Comparison of ENCODE assay signal across 20 cellular contexts in genomic region chr4:41320278-41320677, GRCh38.
DNase-seq lines count a peak whose midpoint lies in the region; ATAC-seq, FAIRE-seq and TF ChIP-seq lines count a peak whose summit lies in the region.
"Had no signal": no experiment of that assay in that cellular context is flagged by ENCODE, and none has a peak within 500 bp of the region (broad histone marks: within the 10 kb centered on the region; RNA-seq: fewer than 3 reads in every experiment).

No MANE protein-coding gene starts in this region.

- 48% methylated on average over 1 of the region's 1 CpG for WGBS in A549 (ENCODE audit: missing lambda C conversion rate)
- 59% methylated on average over 1 of the region's 1 CpG for WGBS in prostate gland

- CTCF ChIA-PET in A549 (lab: Yijun Ruan, JAX) (interaction anchor here (0.9 to 2.3 kb wide), 4 partner anchors 14 to 39 kb away, joined by 3 to 9 read pairs (median 5); no protein-coding TSS in a partner anchor), HEK293 (lab: Yijun Ruan, JAX) (no interaction called here), PC-9 (lab: Charles Lee) (interaction anchor here (0.6 to 1.4 kb wide), 2 partner anchors 39 to 188 kb away, joined by 3 read pairs; no protein-coding TSS in a partner anchor)
- CTCF ChIA-PET in activated CD4-positive, alpha-beta memory T cell treated with anti-CD3 and anti-CD28 coated beads, Interleukin-2, amount 10 ng/mL, durations not matched to agents 7 days and 5 days (lab: Charles Lee), result no interaction called here

- ATAC-seq in A549, result no peak
- ATAC-seq in GM21381 (IDR thresholded peaks at IDR 0.05; ENCODE audit: unreplicated experiment), result no peak
- ATAC-seq in GM21529 (IDR thresholded peaks at IDR 0.05; ENCODE audit: unreplicated experiment), result no peak
- ATAC-seq: T-cell had no signal

- no peak for DNase-seq in A549 (ENCODE audit: low read depth in 1 of 2, low spot score in 1 of 2)
- DNase-seq in PC-9, result peak; percentile 5 to 95
- no peak for DNase-seq in prostate gland (ENCODE audit: low spot score)
- DNase-seq in activated CD4-positive, alpha-beta memory T cell treated with anti-CD3 and anti-CD28 coated beads, Interleukin-2, amount 10 ng/mL, durations not matched to agents 7 days and 5 days, result no peak
- DNase-seq in vagina (ENCODE audit: extremely low spot score in 2 of 2), result no peak
- DNase-seq: ACHN, AML-193, Kasumi-1, NCI-H1105, NCI-H2081 treated with DMSO at 0.1 percent for 48 hours, T-cell had no signal

- no peaks in the 10 kb centered on the region for H3K79me2 ChIP-seq in PC-9 (ENCODE audit: low read depth)

- H3K36me3 ChIP-seq in HEK293 (ENCODE audit: control insufficient read depth in 2 of 2, insufficient read depth in 1 of 2, low read length in 2 of 2), result no peaks in the 10 kb centered on the region
- H3K36me3 ChIP-seq in PC-9 (ENCODE audit: low read depth), result no peaks in the 10 kb centered on the region
- H3K36me3 ChIP-seq in prostate gland, result no peaks in the 10 kb centered on the region
- H3K36me3 ChIP-seq in vagina, result no peaks in the 10 kb centered on the region

- no peaks in the 10 kb centered on the region for H3K9me2 ChIP-seq in PC-9 (ENCODE audit: insufficient read depth)

- TF ChIP-seq RAD21 in A549 (conservative IDR thresholded peaks at IDR 0.05 in 1 of 2, IDR thresholded peaks at IDR 0.05 in 1 of 2), result no peak

- H3K27me3 ChIP-seq in PC-9 (ENCODE audit: insufficient read depth, low read depth) (no peaks in the 10 kb centered on the region), prostate gland (replicated peaks; ENCODE audit: insufficient read depth) (no peaks in the 10 kb centered on the region), vagina (no peaks in the 10 kb centered on the region)

- H3K36me3 Mint-ChIP-seq in activated CD4-positive, alpha-beta memory T cell treated with anti-CD3 and anti-CD28 coated beads, Interleukin-2, amount 10 ng/mL, durations not matched to agents 7 days and 5 days (ENCODE audit: low read depth), result no peaks in the 10 kb centered on the region
- H3K36me3 Mint-ChIP-seq: CD14-positive monocyte, IgD-negative memory B cell, T-cell had no signal

- H3K4me1 ChIP-seq in A549, result peaks cover 32% of the 10 kb centered on the region
- H3K4me1 ChIP-seq in HEK293 (ENCODE audit: control insufficient read depth, insufficient read depth, low read length), result no peaks in the 10 kb centered on the region
- peaks cover 74% of the 10 kb centered on the region for H3K4me1 ChIP-seq in PC-9 (replicated peaks; ENCODE audit: insufficient read depth)
- peaks cover 6% of the 10 kb centered on the region for H3K4me1 ChIP-seq in prostate gland (replicated peaks)
- H3K4me1 ChIP-seq in vagina, result no peaks in the 10 kb centered on the region

- TF ChIP-seq POLR2A in A549 (IDR thresholded peaks at IDR 0.05; ENCODE audit: low read length) (no peak), prostate gland (IDR thresholded peaks at IDR 0.05) (no peak), vagina (IDR thresholded peaks at IDR 0.05) (no peak)

- TF ChIP-seq CTCF in A549 (IDR thresholded peaks at IDR 0.05) (no peak), HEK293 (tag by site-specific recombination; IDR thresholded peaks at IDR 0.05) (no peak), PC-9 (conservative IDR thresholded peaks at IDR 0.05) (no peak), prostate gland (IDR thresholded peaks at IDR 0.05) (no peak), vagina (IDR thresholded peaks at IDR 0.05) (no peak)

- H3K4me3 Mint-ChIP-seq in activated CD4-positive, alpha-beta memory T cell treated with anti-CD3 and anti-CD28 coated beads, Interleukin-2, amount 10 ng/mL, durations not matched to agents 7 days and 5 days, result no peak overlapping the region
- H3K4me3 Mint-ChIP-seq: CD14-positive monocyte, T-cell had no signal

- no peaks in the 10 kb centered on the region for H3K27me3 Mint-ChIP-seq in activated CD4-positive, alpha-beta memory T cell treated with anti-CD3 and anti-CD28 coated beads, Interleukin-2, amount 10 ng/mL, durations not matched to agents 7 days and 5 days

- H3K9me3 Mint-ChIP-seq in activated CD4-positive, alpha-beta memory T cell treated with anti-CD3 and anti-CD28 coated beads, Interleukin-2, amount 10 ng/mL, durations not matched to agents 7 days and 5 days, result no peaks in the 10 kb centered on the region

- no peak for TF ChIP-seq EP300 in A549 (IDR thresholded peaks at IDR 0.05)

- peak overlapping the region; percentile 70 for H3K4me2 ChIP-seq in A549
- H3K4me2 ChIP-seq in PC-9, result peak overlapping the region; percentile 67

- no TSS peak for BruUV-seq in PC-9 (replicated peaks; lab: Mats Ljungman, UMichigan)

- H4K20me1 ChIP-seq in PC-9 (ENCODE audit: insufficient read depth), result no peaks in the 10 kb centered on the region

- H3K9me3 ChIP-seq in A549 (peaks cover 11% of the 10 kb centered on the region; the same call in 1 of the 3 replicates), HEK293 (ENCODE audit: control insufficient read depth, insufficient read depth, low read depth, low read length) (no peaks in the 10 kb centered on the region), PC-9 (ENCODE audit: insufficient read depth, low read depth) (peaks cover 6% of the 10 kb centered on the region; the same call in 1 of the 2 replicates), prostate gland (no peaks in the 10 kb centered on the region), vagina (no peaks in the 10 kb centered on the region)

- POLR2A ChIA-PET in A549 (lab: Yijun Ruan, JAX) (interaction anchor here (1.3 to 1.9 kb wide), 2 partner anchors 38 to 64 kb away, joined by 6 to 7 read pairs; partner anchors contain the start of gene UCHL1), HEK293 (lab: Yijun Ruan, JAX) (no interaction called here), PC-9 (lab: Charles Lee; ENCODE audit: unreplicated experiment) (interaction anchor here (0.5 to 1.6 kb wide), 5 partner anchors 39 to 373 kb away, joined by 3 to 11 read pairs (median 6); no protein-coding TSS in a partner anchor)
- POLR2A ChIA-PET in activated CD4-positive, alpha-beta memory T cell treated with anti-CD3 and anti-CD28 coated beads, Interleukin-2, amount 10 ng/mL, durations not matched to agents 7 days and 5 days (lab: Charles Lee), result no interaction called here

- no peak overlapping the region for H3K27ac Mint-ChIP-seq in activated CD4-positive, alpha-beta memory T cell treated with anti-CD3 and anti-CD28 coated beads, Interleukin-2, amount 10 ng/mL, durations not matched to agents 7 days and 5 days
- H3K27ac Mint-ChIP-seq: CD14-positive monocyte, IgD-negative memory B cell, T-cell had no signal

- H3F3A ChIP-seq in PC-9 (ENCODE audit: insufficient read depth, low read depth), result peaks cover 51% of the 10 kb centered on the region

- no peak overlapping the region for H2AFZ ChIP-seq in PC-9

- H3K27ac ChIP-seq in A549 (peak overlapping the region; percentile 76 to 83), HEK293 (ENCODE audit: extremely low read depth, low read depth, low read length) (no peak overlapping the region; the same call in 1 of the 2 replicates), PC-9 (peak overlapping the region; percentile 98), prostate gland (peak overlapping the region; percentile 63 to 66), vagina (no peak overlapping the region)
- H3K27ac ChIP-seq: SK-N-MC had no signal

- intact Hi-C loops in PC-9 (cut with micrococcal nuclease; ENCODE audit: unreplicated experiment) (no loop called here), prostate gland (cut with DNase I) (no loop called here), vagina (cut with DNase I) (no loop called here)

- no peak for FAIRE-seq in A549 (lab: Jason Lieb, UNC)
- FAIRE-seq: GM12891, GM18507, H54 had no signal

- no peaks in the 10 kb centered on the region for H3K4me1 Mint-ChIP-seq in activated CD4-positive, alpha-beta memory T cell treated with anti-CD3 and anti-CD28 coated beads, Interleukin-2, amount 10 ng/mL, durations not matched to agents 7 days and 5 days
- H3K4me1 Mint-ChIP-seq: CD14-positive monocyte, T-cell had no signal

- H3K4me3 ChIP-seq in A549 (no peak overlapping the region), HEK293 (ENCODE audit: low read depth, low read length) (no peak overlapping the region), PC-9 (peak overlapping the region; percentile 17; the same call in 1 of the 2 replicates), prostate gland (no peak overlapping the region), vagina (no peak overlapping the region)
- H3K4me3 ChIP-seq: SK-N-MC had no signal

TF ChIP-seq in A549, 52 proteins besides CTCF, POLR2A, EP300 and RAD21 (continues in another document):
- no peak for TF ChIP-seq EHF (CRISPR knock-in tag; IDR thresholded peaks at IDR 0.05)
- no peak for TF ChIP-seq FOSB (CRISPR knock-in tag; IDR thresholded peaks at IDR 0.05)
- no peak for TF ChIP-seq NPAS2 (CRISPR knock-in tag; IDR thresholded peaks at IDR 0.05; ENCODE audit: borderline replicate concordance)
- no peak for TF ChIP-seq CHD2 (IDR thresholded peaks at IDR 0.05; ENCODE audit: low read length, partially characterized antibody)
- TF ChIP-seq MAFK (IDR thresholded peaks at IDR 0.05; ENCODE audit: partially characterized antibody), result no peak
- TF ChIP-seq HOXB13 (CRISPR knock-in tag; IDR thresholded peaks at IDR 0.05; ENCODE audit: low read depth), result no peak
- no peak for TF ChIP-seq POLR2AphosphoS2 (conservative IDR thresholded peaks at IDR 0.05; ENCODE audit: low read length)
- TF ChIP-seq MYC (IDR thresholded peaks at IDR 0.05; ENCODE audit: borderline replicate concordance, low read length), result no peak
- TF ChIP-seq TP53 (CRISPR knock-in tag; IDR thresholded peaks at IDR 0.05), result no peak
- no peak for TF ChIP-seq RFX5 (IDR thresholded peaks at IDR 0.05)

TF ChIP-seq in HEK293, 187 proteins besides CTCF, POLR2A, EP300 and RAD21:
- no peak for TF ChIP-seq BCL11B (tag by site-specific recombination; IDR thresholded peaks at IDR 0.05; ENCODE audit: low read depth)
- TF ChIP-seq BCL6B (tag by site-specific recombination; IDR thresholded peaks at IDR 0.05), result no peak
- no peak for TF ChIP-seq ZNF133 (tag by site-specific recombination; IDR thresholded peaks at IDR 0.05)
- TF ChIP-seq TCF7L2 (IDR thresholded peaks at IDR 0.05; ENCODE audit: borderline replicate concordance, low read depth, low read length), result peak; percentile 53; the same call in 1 of the 2 replicates

Comparison
In these comparisons a context has a peak if more than half of its experiments do, and no peak if none do; other contexts are left out.
1. DNase-seq: peak in PC-9 (2 of 2); none in A549 (0 of 2), prostate gland (single experiment), activated CD4-positive, alpha-beta memory T cell treated with anti-CD3 and anti-CD28 coated beads, Interleukin-2, amount 10 ng/mL, durations not matched to agents 7 days and 5 days (single experiment) and vagina (0 of 2).
2. H3K27ac ChIP-seq: peak in A549 (2 of 2), PC-9 (single experiment) and prostate gland (2 of 2); none in HEK293 (single experiment) and vagina (single experiment).
3. CTCF ChIA-PET loops: an anchor here in A549 (0.9 to 2.3 kb wide) and PC-9 (0.6 to 1.4 kb wide); none called in HEK293 and activated CD4-positive, alpha-beta memory T cell treated with anti-CD3 and anti-CD28 coated beads, Interleukin-2, amount 10 ng/mL, durations not matched to agents 7 days and 5 days.
4. POLR2A ChIA-PET loops: an anchor here in A549 (1.3 to 1.9 kb wide) and PC-9 (0.5 to 1.6 kb wide); none called in HEK293 and activated CD4-positive, alpha-beta memory T cell treated with anti-CD3 and anti-CD28 coated beads, Interleukin-2, amount 10 ng/mL, durations not matched to agents 7 days and 5 days.